Comparison of ENCODE assay signal across 30 cellular contexts in genomic region chr10:117568226-117568625, GRCh38. TPM values are rescaled to one million over a fixed set of nuclear protein-coding genes. Genes with fewer than 3 reads are reported as not detected.
"Had no signal": no experiment of that assay in that cellular context is flagged by ENCODE, and none has a peak within 500 bp of the region (broad histone marks: within the 10 kb centered on the region; RNA-seq: fewer than 3 reads in every experiment).

No MANE protein-coding gene starts in this region.

- H3K9me3 Mint-ChIP-seq: activated B cell treated with CpG ODN at 0.5 μM for 24 hours; activated CD4-positive, alpha-beta T cell treated with anti-CD3 and anti-CD28 coated beads, Interleukin-2, amount 10 ng/mL, durations not matched to agents 24 days and 14 days; activated naive CD4-positive, alpha-beta T cell treated with anti-CD3 and anti-CD28 coated beads, Interleukin-2, amount 50 U/mL, for 72 hours; activated naive CD8-positive, alpha-beta T cell treated with anti-CD3 and anti-CD28 coated beads, Interleukin-2, amount 50 U/mL, for 24 hours; activated T-cell treated with anti-CD3 and anti-CD28 coated beads, Interleukin-2, amount 50 U/mL, for 24 hours; activated T-helper 1 cell treated with anti-CD3 and anti-CD28 coated beads, Interleukin-12 subunit alpha, Interleukin-12 subunit beta, Interleukin-2, Interleukin-4 antibody, amounts not matched to agents 30 ng/mL and 10 ng/mL and 1 ng/mL, durations not matched to agents 14 hours and 24 hours and 36 hours; T-cell had no signal

- DNase-seq: activated B cell treated with CpG ODN at 0.5 μM for 24 hours; activated CD4-positive, alpha-beta T cell treated with anti-CD3 and anti-CD28 coated beads for 1 hour; activated CD4-positive, alpha-beta T cell treated with anti-CD3 and anti-CD28 coated beads, Interleukin-2, amount 10 ng/mL, durations not matched to agents 24 days and 14 days; activated CD4-positive, alpha-beta T cell treated with anti-CD3 and anti-CD28 coated beads, Interleukin-2, amount 50 U/mL, for 48 hours; activated CD8-positive, alpha-beta memory T cell treated with anti-CD3 and anti-CD28 coated beads, Interleukin-2, amount 10 ng/mL, durations not matched to agents 7 days and 5 days; activated effector memory CD4-positive, alpha-beta T cell treated with Interleukin-2 at 50 U/mL for 16 hours; activated naive CD4-positive, alpha-beta T cell treated with Interleukin-2 at 50 U/mL for 16 hours; activated naive CD8-positive, alpha-beta T cell treated with anti-CD3 and anti-CD28 coated beads, Interleukin-2, amount 50 U/mL, for 24 hours; activated T-cell treated with anti-CD3 and anti-CD28 coated beads, Interleukin-2, amount 50 U/mL, for 24 hours; amniotic stem cell; NCI-H1092; NCI-H1417 treated with DMSO at 0.1 percent for 48 hours; NCI-H1694; NCI-H2029 treated with DMSO at 0.1 percent for 48 hours; NCI-H510A treated with DMSO at 0.1 percent for 48 hours; NCI-H69; NK-92 treated with Interleukin-12 subunit alpha and Interleukin-12 subunit beta, amount 100 ng/mL, for 24 hours; OCI-M1; RPMI8226; T-cell; T-helper 2 cell; T1000 had no signal

- H3K36me3 ChIP-seq: ascending aorta had no signal

- H3K36me3 Mint-ChIP-seq: activated CD8-positive, alpha-beta memory T cell treated with anti-CD3 and anti-CD28 coated beads, Interleukin-2, amount 10 ng/mL, durations not matched to agents 7 days and 5 days; activated naive CD4-positive, alpha-beta T cell treated with anti-CD3 and anti-CD28 coated beads, Interleukin-2, amount 50 U/mL, for 72 hours; brain; T-cell had no signal

- H3K4me2 ChIP-seq: KMS-11 had no signal

- H3K4me1 Mint-ChIP-seq: activated B cell treated with CpG ODN at 0.5 μM for 24 hours; activated CD4-positive, alpha-beta T cell treated with anti-CD3 and anti-CD28 coated beads, Interleukin-2, amount 10 ng/mL, durations not matched to agents 24 days and 14 days; activated CD8-positive, alpha-beta memory T cell treated with anti-CD3 and anti-CD28 coated beads, Interleukin-2, amount 10 ng/mL, durations not matched to agents 7 days and 5 days; activated naive CD8-positive, alpha-beta T cell treated with anti-CD3 and anti-CD28 coated beads, Interleukin-2, amount 50 U/mL, for 24 hours; T-cell had no signal

- H3K4me3 ChIP-seq: ascending aorta, SK-N-MC had no signal

- H3K4me1 ChIP-seq: ascending aorta had no signal

- H3K27me3 ChIP-seq: ascending aorta had no signal

- H3K4me3 Mint-ChIP-seq: activated B cell treated with CpG ODN at 0.5 μM for 24 hours; activated CD4-positive, alpha-beta T cell treated with anti-CD3 and anti-CD28 coated beads, Interleukin-2, amount 10 ng/mL, durations not matched to agents 24 days and 14 days; activated CD8-positive, alpha-beta memory T cell treated with anti-CD3 and anti-CD28 coated beads, Interleukin-2, amount 10 ng/mL, durations not matched to agents 7 days and 5 days; activated naive CD8-positive, alpha-beta T cell treated with anti-CD3 and anti-CD28 coated beads, Interleukin-2, amount 50 U/mL, for 24 hours; activated T-cell treated with anti-CD3 and anti-CD28 coated beads, Interleukin-2, amount 50 U/mL, for 24 hours; activated T-helper 1 cell treated with anti-CD3 and anti-CD28 coated beads, Interleukin-12 subunit alpha, Interleukin-12 subunit beta, Interleukin-2, Interleukin-4 antibody, amounts not matched to agents 30 ng/mL and 10 ng/mL and 1 ng/mL, durations not matched to agents 14 hours and 24 hours and 36 hours; brain; T-cell had no signal

- H3K27ac Mint-ChIP-seq: activated B cell treated with CpG ODN at 0.5 μM for 24 hours; activated CD4-positive, alpha-beta T cell treated with anti-CD3 and anti-CD28 coated beads, Interleukin-2, amount 10 ng/mL, durations not matched to agents 24 days and 14 days; activated CD8-positive, alpha-beta memory T cell treated with anti-CD3 and anti-CD28 coated beads, Interleukin-2, amount 10 ng/mL, durations not matched to agents 7 days and 5 days; activated naive CD8-positive, alpha-beta T cell treated with anti-CD3 and anti-CD28 coated beads, Interleukin-2, amount 50 U/mL, for 24 hours; activated T-cell treated with anti-CD3 and anti-CD28 coated beads, Interleukin-2, amount 50 U/mL, for 24 hours; activated T-helper 1 cell treated with anti-CD3 and anti-CD28 coated beads, Interleukin-12 subunit alpha, Interleukin-12 subunit beta, Interleukin-2, Interleukin-4 antibody, amounts not matched to agents 30 ng/mL and 10 ng/mL and 1 ng/mL, durations not matched to agents 14 hours and 24 hours and 36 hours; brain; T-cell had no signal

- H3K9me3 ChIP-seq: ascending aorta had no signal

- H3K27me3 Mint-ChIP-seq: activated CD8-positive, alpha-beta memory T cell treated with anti-CD3 and anti-CD28 coated beads, Interleukin-2, amount 10 ng/mL, durations not matched to agents 7 days and 5 days had no signal

- H3K9ac ChIP-seq: KMS-11 had no signal

- H3K27ac ChIP-seq: ascending aorta, KMS-11, SK-N-MC had no signal

RNA-seq across cellular contexts. Expression of gene EMX2, which starts 25.7 kb away (rescaled TPM):
- total RNA-seq: activated B cell treated with CpG ODN at 0.5 μM for 24 hours; activated CD4-positive, alpha-beta T cell treated with anti-CD3 and anti-CD28 coated beads, Interleukin-2, amount 10 ng/mL, durations not matched to agents 24 days and 14 days; activated CD8-positive, alpha-beta memory T cell treated with anti-CD3 and anti-CD28 coated beads, Interleukin-2, amount 10 ng/mL, durations not matched to agents 7 days and 5 days; activated naive CD4-positive, alpha-beta T cell treated with anti-CD3 and anti-CD28 coated beads, Interleukin-2, amount 50 U/mL, for 72 hours; activated T-helper 1 cell treated with anti-CD3 and anti-CD28 coated beads, Interleukin-12 subunit alpha, Interleukin-12 subunit beta, Interleukin-2, Interleukin-4 antibody, amounts not matched to agents 30 ng/mL and 10 ng/mL and 1 ng/mL, durations not matched to agents 14 hours and 24 hours and 36 hours; ascending aorta; MCF 10A; Right ventricle myocardium inferior; T-cell had no signal
